ENCODE assay signal across 1 cellular context in the genomic region with DNA sequence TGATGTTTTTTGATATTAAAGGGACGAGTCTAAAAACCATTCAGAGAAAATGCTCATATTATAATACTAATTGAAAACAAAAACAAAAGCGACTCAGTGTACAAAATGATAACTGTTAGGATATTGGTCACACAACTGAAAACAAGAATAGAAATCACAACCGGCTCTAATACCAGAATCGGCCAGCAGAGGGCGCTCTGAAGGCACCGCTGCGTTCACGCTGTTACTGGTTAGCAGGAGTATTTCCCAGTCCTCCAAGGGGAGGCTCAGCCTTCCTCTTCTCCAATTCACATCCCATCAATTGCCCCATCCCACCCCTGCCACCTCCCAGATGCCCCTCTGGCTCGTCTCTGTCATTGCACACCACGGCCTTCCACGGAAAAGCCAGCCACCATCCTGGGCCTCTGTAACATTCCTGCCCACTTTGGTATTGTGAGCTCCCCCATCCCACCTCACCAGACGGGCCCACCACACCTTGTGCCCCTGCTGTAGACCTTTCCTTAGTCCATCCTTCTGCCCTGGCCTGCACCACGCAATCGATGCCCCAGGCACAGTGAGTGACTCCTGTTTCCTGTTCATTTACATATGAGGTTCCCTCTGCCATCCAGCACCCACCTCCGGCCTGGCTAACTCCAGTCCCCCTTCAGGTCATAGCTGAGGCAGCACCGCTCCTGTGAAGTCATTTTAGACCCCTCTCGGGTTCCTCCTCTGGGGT.
TF ChIP-seq lines count a peak whose summit lies in the region.

No MANE protein-coding gene starts in this region.

TF ChIP-seq in H1, 55 proteins besides CTCF, POLR2A, EP300 and RAD21:
- TF ChIP-seq YY1 (IDR thresholded peaks at IDR 0.05; ENCODE audit: low read depth, low read length) (0 out of 2 replicates have a peak, but pooled peaks have one; percentile 26), TEAD4 (IDR thresholded peaks at IDR 0.05; ENCODE audit: low read depth, low read length) (0 out of 2 replicates have a peak, but pooled peaks have one; percentile 15), SIX5 (IDR thresholded peaks at IDR 0.05; ENCODE audit: low read depth, low read length) (no peak), PHF8 (conservative IDR thresholded peaks at IDR 0.05; ENCODE audit: low read depth, low read length) (no peak), GABPA (IDR thresholded peaks at IDR 0.05; ENCODE audit: borderline replicate concordance, insufficient read depth, low read length) (no peak), TAF1 (IDR thresholded peaks at IDR 0.05; ENCODE audit: low read depth, low read length) (no peak), EGR1 (IDR thresholded peaks at IDR 0.05; ENCODE audit: borderline replicate concordance, low read depth, low read length) (no peak), CBX5 (IDR thresholded peaks at IDR 0.05; ENCODE audit: low read depth, low read length) (no peak), BCL11A (IDR thresholded peaks at IDR 0.05; ENCODE audit: low read depth in 2 of 2, low read length in 2 of 2) (no peak), CREB1 (IDR thresholded peaks at IDR 0.05) (peak; percentile 20; the same call in 1 of the 2 replicates), RBBP5 (IDR thresholded peaks at IDR 0.05; ENCODE audit: borderline replicate concordance, low read depth, low read length) (no peak), SP1 (IDR thresholded peaks at IDR 0.05; ENCODE audit: low read depth, low read length) (no peak)
- TF ChIP-seq, protein P1, sequence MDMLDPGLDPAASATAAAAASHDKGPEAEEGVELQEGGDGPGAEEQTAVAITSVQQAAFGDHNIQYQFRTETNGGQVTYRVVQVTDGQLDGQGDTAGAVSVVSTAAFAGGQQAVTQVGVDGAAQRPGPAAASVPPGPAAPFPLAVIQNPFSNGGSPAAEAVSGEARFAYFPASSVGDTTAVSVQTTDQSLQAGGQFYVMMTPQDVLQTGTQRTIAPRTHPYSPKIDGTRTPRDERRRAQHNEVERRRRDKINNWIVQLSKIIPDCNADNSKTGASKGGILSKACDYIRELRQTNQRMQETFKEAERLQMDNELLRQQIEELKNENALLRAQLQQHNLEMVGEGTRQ (IDR thresholded peaks at IDR 0.05; ENCODE audit: low read length): no peak
